Comparison of ENCODE assay signal across 33 cellular contexts in the genomic region with DNA sequence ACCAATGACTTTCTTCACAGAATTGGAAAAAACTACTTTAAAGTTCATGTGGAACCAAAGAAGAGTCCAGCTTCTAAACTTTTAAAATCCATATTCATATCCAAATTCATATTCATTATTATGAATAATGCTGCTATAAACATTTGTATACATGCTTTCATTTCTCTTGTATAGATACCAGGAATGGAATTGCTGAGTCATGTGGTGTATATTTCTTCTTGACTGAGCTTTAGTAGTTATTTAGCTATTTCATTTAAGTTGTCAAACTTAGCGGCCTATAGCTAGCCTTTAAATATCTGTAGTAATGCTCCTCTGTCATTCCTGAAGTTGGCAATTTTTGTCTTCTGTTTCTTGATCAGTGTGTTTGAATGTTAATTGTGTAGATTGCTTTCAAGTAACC. TPM values are rescaled to one million over a fixed set of nuclear protein-coding genes. Genes with fewer than 3 reads are reported as not detected.
"Had no signal": no experiment of that assay in that cellular context is flagged by ENCODE, and none has a peak within 500 bp of the region (broad histone marks: within the 10 kb centered on the region; RNA-seq: fewer than 3 reads in every experiment).

No MANE protein-coding gene starts in this region.

- H3K4me1 ChIP-seq: ascending aorta, breast epithelium, esophagus muscularis mucosa, foreskin keratinocyte, gastrocnemius medialis, heart left ventricle had no signal

- H3K4me3 ChIP-seq: ascending aorta, breast epithelium, cardiac muscle cell, coronary artery, esophagus muscularis mucosa, gastrocnemius medialis, heart left ventricle had no signal

- H3K9me3 ChIP-seq: ascending aorta, breast epithelium, esophagus muscularis mucosa, gastrocnemius medialis, heart left ventricle had no signal

- H3K27ac ChIP-seq: ascending aorta, breast epithelium, cardiac muscle cell, coronary artery, esophagus muscularis mucosa, foreskin keratinocyte, gastrocnemius medialis, heart left ventricle had no signal

- ATAC-seq: activated CD4-positive, alpha-beta T cell treated with anti-CD3 and anti-CD28 coated beads for 36 hours; activated CD8-positive, alpha-beta memory T cell treated with anti-CD3 and anti-CD28 coated beads, Interleukin-2, amount 10 ng/mL, durations not matched to agents 7 days and 5 days; activated CD8-positive, alpha-beta T cell treated with anti-CD3 and anti-CD28 coated beads, Interleukin-2, amount 10 ng/mL, durations not matched to agents 7 days and 5 days; activated naive CD4-positive, alpha-beta T cell treated with anti-CD3 and anti-CD28 coated beads, Interleukin-2, amount 50 U/mL, for 72 hours; effector memory CD8-positive, alpha-beta T cell; foreskin keratinocyte; gastrocnemius medialis; heart left ventricle had no signal

- DNase-seq: activated CD4-positive, alpha-beta memory T cell treated with anti-CD3 and anti-CD28 coated beads for 36 hours; activated CD4-positive, alpha-beta T cell treated with anti-CD3 and anti-CD28 coated beads for 36 hours; activated CD4-positive, alpha-beta T cell treated with anti-CD3 and anti-CD28 coated beads, Interleukin-2, amount 10 ng/mL, durations not matched to agents 24 days and 14 days; activated CD4-positive, CD25-positive, alpha-beta regulatory T cell; activated CD4-positive, CD25-positive, alpha-beta regulatory T cell treated with anti-CD3 and anti-CD28 coated beads, Interleukin-2, amount 50 U/mL, for 72 hours; activated CD8-positive, alpha-beta memory T cell treated with anti-CD3 and anti-CD28 coated beads, Interleukin-2, amount 10 ng/mL, durations not matched to agents 7 days and 5 days; activated CD8-positive, alpha-beta memory T cell treated with anti-CD3 and anti-CD28 coated beads, Interleukin-2, amount 50 U/mL, for 4 hours; activated CD8-positive, alpha-beta T cell treated with anti-CD3 and anti-CD28 coated beads, Interleukin-2, amount 10 ng/mL, durations not matched to agents 7 days and 5 days; activated effector memory CD4-positive, alpha-beta T cell treated with anti-CD3 and anti-CD28 coated beads, Interleukin-2, amount 50 U/mL, for 16 hours; activated naive CD4-positive, alpha-beta T cell treated with anti-CD3 and anti-CD28 coated beads, Interleukin-2, amount 10 ng/mL, durations not matched to agents 7 days and 5 days; activated naive CD8-positive, alpha-beta T cell treated with anti-CD3 and anti-CD28 coated beads, Interleukin-2, amount 10 ng/mL, durations not matched to agents 7 days and 5 days; activated T-cell treated with anti-CD3 and anti-CD28 coated beads, Interleukin-2, amount 50 U/mL, for 1 hour; activated T-cell treated with anti-CD3 and anti-CD28 coated beads, Interleukin-2, amount 50 U/mL, for 48 hours; central memory CD4-positive, alpha-beta T cell; cerebellar nuclear complex; effector CD4-positive, alpha-beta T cell; effector memory CD8-positive, alpha-beta T cell; erythroblast; foreskin keratinocyte; gastrocnemius medialis; glutamatergic neuron; heart left ventricle; T-helper 2 cell had no signal

- H3K36me3 ChIP-seq: ascending aorta, breast epithelium, cardiac muscle cell, esophagus muscularis mucosa, gastrocnemius medialis, heart left ventricle had no signal

- H3K27me3 ChIP-seq: ascending aorta, breast epithelium, cardiac muscle cell, esophagus muscularis mucosa, foreskin keratinocyte, gastrocnemius medialis, heart left ventricle had no signal

RNA-seq across cellular contexts. Expression of a gene that starts 19.8 kb away (rescaled TPM):
- total RNA-seq: activated CD4-positive, alpha-beta memory T cell treated with anti-CD3 and anti-CD28 coated beads for 36 hours; activated CD4-positive, alpha-beta T cell treated with anti-CD3 and anti-CD28 coated beads for 36 hours; activated CD4-positive, alpha-beta T cell treated with anti-CD3 and anti-CD28 coated beads, Interleukin-2, amount 10 ng/mL, durations not matched to agents 24 days and 14 days; activated CD8-positive, alpha-beta memory T cell treated with anti-CD3 and anti-CD28 coated beads for 36 hours; activated CD8-positive, alpha-beta memory T cell treated with anti-CD3 and anti-CD28 coated beads, Interleukin-2, amount 10 ng/mL, durations not matched to agents 7 days and 5 days; activated CD8-positive, alpha-beta T cell treated with anti-CD3 and anti-CD28 coated beads, Interleukin-2, amount 10 ng/mL, durations not matched to agents 7 days and 5 days; activated naive CD4-positive, alpha-beta T cell treated with anti-CD3 and anti-CD28 coated beads, Interleukin-2, amount 50 U/mL, for 72 hours; activated naive CD8-positive, alpha-beta T cell treated with anti-CD3 and anti-CD28 coated beads, Interleukin-2, amount 10 ng/mL, durations not matched to agents 7 days and 5 days; activated T-helper 1 cell treated with anti-CD3 and anti-CD28 coated beads, Interleukin-12 subunit alpha, Interleukin-12 subunit beta, Interleukin-2, Interleukin-4 antibody, amounts not matched to agents 30 ng/mL and 10 ng/mL and 1 ng/mL, durations not matched to agents 14 hours and 24 hours and 36 hours; activated T-helper 2 cell treated with anti-CD3 and anti-CD28 coated beads, Interferon-gamma antibody, Interleukin-2, Interleukin-4, amounts not matched to agents 10 μg/mL and 5 μg/mL and 100 μg/mL, durations not matched to agents 14 hours and 24 hours and 36 hours; ascending aorta; breast epithelium; cardiac muscle cell; foreskin keratinocyte; gastrocnemius medialis; heart left ventricle; T-helper 1 cell treated with Interleukin-12 subunit alpha and Interleukin-12 subunit beta and Interleukin-4 antibody, amounts not matched to agents 30 ng/mL and 1 ng/mL, for 36 hours had no signal
- polyA plus RNA-seq: cardiac muscle cell, foreskin keratinocyte, heart left ventricle had no signal
